22 cellular contexts compared by ENCODE assay signal in the genomic region with DNA sequence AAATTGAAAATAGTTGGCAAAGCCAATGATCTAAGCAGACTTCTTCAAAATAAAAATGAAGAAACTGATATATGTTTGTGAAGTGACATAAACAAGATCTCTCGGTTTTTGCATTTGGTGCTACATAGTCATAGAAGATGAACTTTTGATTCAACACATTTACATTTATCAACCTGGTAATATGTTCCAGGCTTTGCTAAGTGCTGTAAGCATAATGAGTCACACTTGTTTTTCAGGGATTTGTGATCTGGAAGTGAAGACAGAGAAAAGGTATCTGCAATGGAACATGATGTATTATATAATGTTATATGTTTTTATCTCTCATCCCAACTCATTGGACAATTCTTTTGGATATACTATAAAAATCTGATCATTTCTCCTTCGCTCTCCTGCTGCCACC.
DNase-seq lines count a peak whose midpoint lies in the region; TF ChIP-seq lines count a peak whose summit lies in the region.
"Had no signal": no experiment of that assay in that cellular context is flagged by ENCODE, and none has a peak within 500 bp of the region (broad histone marks: within the 10 kb centered on the region; RNA-seq: fewer than 3 reads in every experiment).

No MANE protein-coding gene starts in this region.

- DNase-seq in HCEC 1CT, result peak; percentile 37
- DNase-seq in amniotic epithelial cell (ENCODE audit: low read depth), result peak; percentile 74
- peak; percentile 17 for DNase-seq in fibroblast of villous mesenchyme (ENCODE audit: low read depth)
- peak; percentile 24 for DNase-seq in superior temporal gyrus (ENCODE audit: extremely low spot score)
- DNase-seq in SJCRH30, result no peak
- DNase-seq in iPS-NIHi11 (ENCODE audit: low spot score), result no peak
- DNase-seq in HuH-7.5 (ENCODE audit: low spot score), result no peak
- DNase-seq: C1 segment of cervical spinal cord; Caco-2; CD4-positive, alpha-beta memory T cell; DND-41; GOT3; NCI-H1092 treated with DMSO at 0.1 percent for 48 hours; NCI-H187; NCI-H2107; NCI-H446 treated with DMSO at 0.1 percent for 48 hours; NCI-H526; SHP77; SW 1271 had no signal

- TF ChIP-seq CTCF in fibroblast of villous mesenchyme (IDR thresholded peaks at IDR 0.05; ENCODE audit: insufficient read depth, low read depth, low read length), result no peak

- H3K9me3 ChIP-seq in SJCRH30 (replicated peaks), result no peaks in the 10 kb centered on the region; the same call in 1 of the 2 replicates
- H3K9me3 ChIP-seq: A549, Caco-2 had no signal

- no peak overlapping the region for H3K4me3 ChIP-seq in fibroblast of villous mesenchyme (ENCODE audit: low read depth, low read length)
- H3K4me3 ChIP-seq in SJCRH30, result no peak overlapping the region
- H3K4me3 ChIP-seq: A549 had no signal

- H3K27me3 ChIP-seq in SJCRH30, result no peaks in the 10 kb centered on the region

- no peaks in the 10 kb centered on the region for H3K36me3 ChIP-seq in SJCRH30

- H3K27ac ChIP-seq in SJCRH30, result no peak overlapping the region
- H3K27ac ChIP-seq: A549, KMS-11, RWPE1 had no signal

- H3K4me1 ChIP-seq in SJCRH30, result peaks cover 7% of the 10 kb centered on the region
- H3K4me1 ChIP-seq: Caco-2 had no signal

Comparison
In these comparisons a context has a peak if more than half of its experiments do, and no peak if none do; other contexts are left out.
1. DNase-seq: peak in HCEC 1CT (single experiment), amniotic epithelial cell (single experiment), fibroblast of villous mesenchyme (single experiment) and superior temporal gyrus (single experiment); none in SJCRH30 (0 of 2), iPS-NIHi11 (single experiment) and HuH-7.5 (single experiment).